In the genomic region with DNA sequence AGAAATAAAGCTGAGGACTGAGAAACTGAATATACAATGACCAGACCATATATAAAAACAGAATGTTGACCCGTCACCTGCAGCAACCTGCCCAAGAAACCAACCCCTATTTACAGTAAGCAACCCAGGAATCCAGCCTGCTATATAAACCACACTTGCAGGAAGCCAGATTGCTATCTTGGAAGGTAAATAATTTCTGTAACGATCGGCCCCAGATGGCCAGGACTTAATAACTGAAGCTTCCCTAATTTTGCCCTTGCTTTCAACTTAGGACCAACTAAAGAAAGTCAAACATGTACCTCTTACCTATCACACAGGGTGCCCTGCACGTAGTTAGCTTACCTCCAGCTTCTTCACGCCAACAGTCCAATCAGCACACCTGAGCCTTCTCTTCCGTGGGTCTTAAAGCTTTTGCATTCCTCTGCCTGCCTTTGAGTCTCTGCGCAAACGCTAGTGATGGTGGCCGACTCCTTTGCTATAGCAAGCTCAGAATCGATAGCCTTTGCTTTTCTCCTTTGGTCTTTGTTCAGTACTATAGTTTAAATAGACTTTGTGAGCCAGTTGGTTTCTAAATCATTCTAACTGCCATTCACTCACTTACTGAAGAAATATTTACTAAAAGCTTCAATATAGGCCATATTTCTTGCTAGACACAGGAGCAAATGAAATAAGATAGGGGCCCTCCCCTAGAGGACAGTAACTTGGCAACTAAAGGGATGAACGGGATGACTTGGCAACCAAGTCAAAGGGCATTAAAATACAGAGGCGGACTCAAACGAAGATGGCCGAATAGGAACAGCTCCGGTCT, we compare ENCODE assay signal across 12 cellular contexts. TPM values are rescaled to one million over a fixed set of nuclear protein-coding genes. Genes with fewer than 3 reads are reported as not detected.
DNase-seq lines count a peak whose midpoint lies in the region; ATAC-seq and TF ChIP-seq lines count a peak whose summit lies in the region.
"Had no signal": no experiment of that assay in that cellular context is flagged by ENCODE, and none has a peak within 500 bp of the region (broad histone marks: within the 10 kb centered on the region; RNA-seq: fewer than 3 reads in every experiment).

No MANE protein-coding gene starts in this region.

- ATAC-seq in Right ventricle myocardium inferior (no peak), heart right ventricle (no peak), T-helper 17 cell (no peak), left colon (peak; percentile 64), GM18498 (IDR thresholded peaks at IDR 0.05; ENCODE audit: unreplicated experiment) (no peak), GM21786 (IDR thresholded peaks at IDR 0.05; ENCODE audit: unreplicated experiment) (no peak), heart left ventricle (no peak)
- ATAC-seq: gastroesophageal sphincter had no signal

- intact Hi-C loops in Right ventricle myocardium inferior (cut with DNase I) (no loop called here), heart right ventricle (cut with DNase I) (no loop called here), left colon (cut with DNase I, micrococcal nuclease) (no loop called here), heart left ventricle (cut with DNase I) (no loop called here)

- H3K36me3 ChIP-seq in heart right ventricle (peaks cover 0 to 4% (median 0%) of the 10 kb centered on the region in 9 donors), heart left ventricle (peaks cover 0 to 3% (median 0%) of the 10 kb centered on the region in 9 donors)
- H3K36me3 ChIP-seq: BE2C, gastroesophageal sphincter had no signal

- H3K4me3 ChIP-seq in heart right ventricle, result peak overlapping the region in 1 of 10 donors; percentile 27
- peak overlapping the region in 1 of 12 donors; percentile 20 for H3K4me3 ChIP-seq in heart left ventricle
- H3K4me3 ChIP-seq: gastroesophageal sphincter had no signal

- H3K27ac Mint-ChIP-seq in T-helper 17 cell (no peak overlapping the region), type B pancreatic cell (peak overlapping the region; percentile 5)

- H3K27me3 Mint-ChIP-seq in T-helper 17 cell (no peaks in the 10 kb centered on the region), type B pancreatic cell (no peaks in the 10 kb centered on the region)

- H3K9me3 Mint-ChIP-seq in type B pancreatic cell, result no peaks in the 10 kb centered on the region

- H3K27ac ChIP-seq in heart right ventricle (peak overlapping the region in 1 of 10 donors; percentile 44), heart left ventricle (no peak overlapping the region)
- H3K27ac ChIP-seq: gastroesophageal sphincter, HL-60 had no signal

- 94 to 96% methylated on average over 15 of the region's 15 CpGs for WGBS in heart right ventricle, 2 donors
- 94 to 96% (median 94%) methylated on average over 15 of the region's 15 CpGs for WGBS in heart left ventricle, 4 donors

- DNase-seq in Right ventricle myocardium inferior (ENCODE audit: missing footprints) (peak; percentile 21), heart right ventricle (no peak), T-helper 17 cell (no peak), left colon (no peak), type B pancreatic cell (ENCODE audit: extremely low spot score, unreplicated experiment) (no peak), heart left ventricle (no peak)
- DNase-seq: BE2C, T-helper 9 cell had no signal

- peak overlapping the region; percentile 26 for H3K4me3 Mint-ChIP-seq in T-helper 17 cell
- peak overlapping the region; percentile 71 for H3K4me3 Mint-ChIP-seq in type B pancreatic cell

- H3K4me1 Mint-ChIP-seq in T-helper 17 cell, result peaks cover 11% of the 10 kb centered on the region
- H3K4me1 Mint-ChIP-seq in type B pancreatic cell (ENCODE audit: unreplicated experiment), result no peaks in the 10 kb centered on the region

- peaks cover 2% of the 10 kb centered on the region for H3K36me3 Mint-ChIP-seq in T-helper 17 cell (ENCODE audit: low read depth)
- peaks cover 7% of the 10 kb centered on the region for H3K36me3 Mint-ChIP-seq in type B pancreatic cell

- no peak for TF ChIP-seq POLR2A in heart left ventricle (IDR thresholded peaks at IDR 0.05)

- H3K9me3 ChIP-seq in heart right ventricle (peaks cover 0 to 4% (median 0%) of the 10 kb centered on the region in 11 donors), T-helper 17 cell (ENCODE audit: control insufficient read depth, low read length, poor library complexity, severe bottlenecking) (no peaks in the 10 kb centered on the region), heart left ventricle (no peaks in the 10 kb centered on the region)
- H3K9me3 ChIP-seq: BE2C, gastroesophageal sphincter had no signal

- H3K27me3 ChIP-seq in heart right ventricle (no peaks in the 10 kb centered on the region), heart left ventricle (no peaks in the 10 kb centered on the region)
- H3K27me3 ChIP-seq: BE2C, gastroesophageal sphincter had no signal

- TF ChIP-seq CTCF in heart right ventricle (IDR thresholded peaks at IDR 0.05), result no peak
- no peak for TF ChIP-seq CTCF in type B pancreatic cell (conservative IDR thresholded peaks at IDR 0.05)
- TF ChIP-seq CTCF in heart left ventricle (IDR thresholded peaks at IDR 0.05), result no peak

- H3K4me1 ChIP-seq in heart right ventricle (peaks cover 0 to 16% (median 9%) of the 10 kb centered on the region in 9 donors), heart left ventricle (peaks cover 0 to 11% (median 0%) of the 10 kb centered on the region in 12 donors)
- H3K4me1 ChIP-seq: BE2C, gastroesophageal sphincter had no signal

RNA-seq across cellular contexts. Expression of gene MPHOSPH6, which starts 31.3 kb away (rescaled TPM):
- total RNA-seq in Right ventricle myocardium inferior (9.6 TPM), heart right ventricle (10 to 100 TPM in 7 of 10 donors, 1 to 10 TPM in 3; 7.0 to 12.2 (median 10.7) TPM), T-helper 17 cell (10 to 100 TPM; 15.5 to 17.2 TPM), left colon (10 to 100 TPM; 13.7 to 23.4 TPM), type B pancreatic cell (ENCODE audit: low replicate concordance) (23.8 and 28.4 TPM in 2 replicates), heart left ventricle (10 to 100 TPM in 3 of 9 donors, 1 to 10 TPM in 6; 6.4 to 16.0 (median 8.6) TPM)
- polyA plus RNA-seq in heart right ventricle (10 to 100 TPM; 11.4 to 15.2 TPM), heart left ventricle (10 to 100 TPM; 14.7 to 20.5 TPM)
